ENCODE assay signal across 1 cellular context in genomic region chr13:97231118-97231831, GRCh38.
TF ChIP-seq lines count a peak whose summit lies in the region.

No MANE protein-coding gene starts in this region.

TF ChIP-seq in K562, 482 proteins besides CTCF, POLR2A, EP300 and RAD21:
- TF ChIP-seq CHD1 (IDR thresholded peaks at IDR 0.05; ENCODE audit: low read length) (no peak), FOXP1 (CRISPR knock-in tag; IDR thresholded peaks at IDR 0.05) (no peak), CBFA2T3 (IDR thresholded peaks at IDR 0.05) (0 out of 2 replicates have a peak, but pooled peaks have one; percentile 23), ZNF253 (CRISPR knock-in tag; conservative IDR thresholded peaks at IDR 0.05) (no peak)
